In the genomic region with DNA sequence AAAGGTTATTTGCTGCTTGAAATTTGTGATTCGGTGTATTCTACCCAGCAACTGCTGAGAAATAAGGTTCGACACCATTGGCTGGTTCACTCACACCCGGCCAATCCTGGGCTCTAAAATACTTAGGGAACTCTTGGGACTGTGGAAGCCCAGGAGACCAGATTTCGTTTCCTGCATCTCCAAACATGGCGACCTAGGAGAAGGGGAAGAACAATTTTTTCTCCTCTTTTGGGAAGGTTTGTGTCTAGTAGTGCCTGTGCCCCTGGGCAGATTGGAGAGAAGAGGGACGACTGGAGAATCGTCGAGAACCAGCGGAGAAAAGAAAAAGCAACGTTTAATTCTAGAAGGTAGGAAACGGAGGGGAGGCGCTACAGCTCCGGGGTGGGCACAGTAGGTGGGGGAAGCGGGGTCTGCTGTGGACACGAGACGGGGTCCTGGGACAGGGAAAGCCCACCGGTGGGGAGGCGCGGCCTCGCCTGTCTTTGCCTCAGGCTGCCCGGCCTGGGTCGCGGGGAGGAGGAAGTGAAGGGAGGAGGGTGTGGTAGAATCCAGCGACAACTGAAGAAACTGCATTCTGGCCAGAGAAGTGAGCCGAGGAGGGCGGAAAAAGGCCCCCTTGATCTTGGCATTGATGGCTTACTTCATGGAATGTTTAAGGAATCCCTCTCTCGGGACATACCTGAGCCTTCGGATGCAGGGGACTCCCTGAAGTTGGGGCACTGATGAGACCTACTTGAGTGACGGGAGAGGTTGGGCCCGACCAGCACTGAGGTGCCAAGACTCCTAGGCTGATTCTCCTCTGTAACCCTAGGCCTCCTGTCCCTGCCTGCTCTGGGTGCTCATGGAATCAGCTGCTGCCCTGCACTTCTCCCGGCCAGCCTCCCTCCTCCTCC, we compare ENCODE assay signal across 8 cellular contexts. TPM values are rescaled to one million over a fixed set of nuclear protein-coding genes. Genes with fewer than 3 reads are reported as not detected.
DNase-seq lines count a peak whose midpoint lies in the region; TF ChIP-seq lines count a peak whose summit lies in the region.

A gene (plus strand): TSS at position 160 of the 893 bp plus-strand sequence. CDS start 682 bp downstream, at position 842.

- peak within 1 kb of the TSS; percentile 98 for H3K27ac Mint-ChIP-seq in HFFc6
- peak within 1 kb of the TSS; percentile 99 for H3K27ac Mint-ChIP-seq in activated naive CD4-positive, alpha-beta T cell treated with anti-CD3 and anti-CD28 coated beads, Interleukin-2, amount 50 U/mL, for 24 hours

- peaks cover 34 to 35% of the 10 kb centered on the region in 2 experiments for H3K4me1 ChIP-seq in neutrophil (ENCODE audit: control insufficient read depth in 1 of 2, insufficient read depth in 1 of 2, low read depth in 1 of 2, low read length in 1 of 2)
- H3K4me1 ChIP-seq in testis, result peaks cover 28% of the 10 kb centered on the region

- peaks cover 37% of the 10 kb centered on the region for H3K36me3 Mint-ChIP-seq in HFFc6 (ENCODE audit: low read depth)
- H3K36me3 Mint-ChIP-seq in activated naive CD4-positive, alpha-beta T cell treated with anti-CD3 and anti-CD28 coated beads, Interleukin-2, amount 50 U/mL, for 24 hours, result peaks cover 20% of the 10 kb centered on the region

- intact Hi-C loops in testis (cut with DNase I; ENCODE audit: low total_unique reads), result no loop called here

- 0 to 1% methylated on average over 27 to 31 of the region's 31 CpGs for WGBS in testis, 2 donors

- TF ChIP-seq POLR2A in testis (IDR thresholded peaks at IDR 0.05), result peak; percentile 10

- H3K27me3 ChIP-seq in neutrophil (no peaks in the 10 kb centered on the region), testis (no peaks in the 10 kb centered on the region)

- H3K4me3 Mint-ChIP-seq in HFFc6, result peak within 1 kb of the TSS; percentile 97
- peak within 1 kb of the TSS; percentile 100 for H3K4me3 Mint-ChIP-seq in activated naive CD4-positive, alpha-beta T cell treated with anti-CD3 and anti-CD28 coated beads, Interleukin-2, amount 50 U/mL, for 24 hours

- H3K4me1 Mint-ChIP-seq in HFFc6 (ENCODE audit: low read depth), result peaks cover 63% of the 10 kb centered on the region
- H3K4me1 Mint-ChIP-seq in activated naive CD4-positive, alpha-beta T cell treated with anti-CD3 and anti-CD28 coated beads, Interleukin-2, amount 50 U/mL, for 24 hours, result peaks cover 60% of the 10 kb centered on the region

- peak within 1 kb of the TSS; percentile 91 to 95 for H3K4me3 ChIP-seq in neutrophil (ENCODE audit: low read depth in 1 of 2, low read length in 1 of 2)
- peak within 1 kb of the TSS; percentile 77 to 88 for H3K4me3 ChIP-seq in testis

- H3K9me3 Mint-ChIP-seq in HFFc6, result no peaks in the 10 kb centered on the region
- H3K9me3 Mint-ChIP-seq in activated naive CD4-positive, alpha-beta T cell treated with anti-CD3 and anti-CD28 coated beads, Interleukin-2, amount 50 U/mL, for 24 hours, result no peaks in the 10 kb centered on the region

- H3K27ac ChIP-seq in neutrophil (peak within 1 kb of the TSS; percentile 95), testis (peak within 1 kb of the TSS; percentile 89 to 97)

- H3K36me3 ChIP-seq in neutrophil, result peaks cover 40% of the 10 kb centered on the region
- H3K36me3 ChIP-seq in testis (ENCODE audit: low read depth, missing control alignments), result no peaks in the 10 kb centered on the region

- peak; percentile 35; the same call in 1 of the 2 replicates for TF ChIP-seq CTCF in HFFc6 (IDR thresholded peaks at IDR 0.05)
- TF ChIP-seq CTCF in neutrophil (IDR thresholded peaks at IDR 0.05), result no peak
- TF ChIP-seq CTCF in testis (IDR thresholded peaks at IDR 0.05), result no peak

- no peaks in the 10 kb centered on the region; the same call in 1 of the 2 replicates for H3K27me3 Mint-ChIP-seq in HFFc6 (ENCODE audit: insufficient read depth)
- no peaks in the 10 kb centered on the region for H3K27me3 Mint-ChIP-seq in activated naive CD4-positive, alpha-beta T cell treated with anti-CD3 and anti-CD28 coated beads, Interleukin-2, amount 50 U/mL, for 24 hours

- peak; percentile 86 for DNase-seq in GM04504 (ENCODE audit: low read depth)
- DNase-seq in HFFc6, result peak; percentile 94
- DNase-seq in MV-4-11 (lab: John Stamatoyannopoulos, UW), result peak; percentile 90
- peak; percentile 90 for DNase-seq in SK-N-DZ (ENCODE audit: low spot score)
- peak; percentile 94 for DNase-seq in globus pallidus (ENCODE audit: low spot score)
- DNase-seq in testis, result peak; percentile 95

- H3K9me3 ChIP-seq in neutrophil (no peaks in the 10 kb centered on the region), testis (no peaks in the 10 kb centered on the region)

RNA-seq across cellular contexts. Expression of the gene that starts here (rescaled TPM):
- 10 to 100 TPM; 29.2 to 35.4 (median 33.0) TPM for total RNA-seq in HFFc6 (2021; fragmentation: NEBNext Ultra II Directional; extraction: Animal tissue kit (Norgen Biotek cat#: 25700))
- polyA plus RNA-seq in SK-N-DZ (2014; cell fraction: cytosol; rRNA removed), result 17.2 and 17.9 TPM in 2 replicates
- polyA plus RNA-seq in SK-N-DZ (2014; cell fraction: nucleus; rRNA removed), result 19.9 and 23.3 TPM in 2 replicates
- 10 to 100 TPM; 26.0 to 27.6 TPM for total RNA-seq in testis
- 27.9 TPM for polyA plus RNA-seq in testis (ENCODE audit: insufficient read depth, low read depth, low replicate concordance)

Comparison
In these comparisons a context has a peak if more than half of its experiments do, and no peak if none do; other contexts are left out.
1. Peak in every context shown above with its lines: DNase-seq, H3K4me3 ChIP-seq and H3K27ac ChIP-seq.